1 cellular context compared by ENCODE assay signal in the genomic region with DNA sequence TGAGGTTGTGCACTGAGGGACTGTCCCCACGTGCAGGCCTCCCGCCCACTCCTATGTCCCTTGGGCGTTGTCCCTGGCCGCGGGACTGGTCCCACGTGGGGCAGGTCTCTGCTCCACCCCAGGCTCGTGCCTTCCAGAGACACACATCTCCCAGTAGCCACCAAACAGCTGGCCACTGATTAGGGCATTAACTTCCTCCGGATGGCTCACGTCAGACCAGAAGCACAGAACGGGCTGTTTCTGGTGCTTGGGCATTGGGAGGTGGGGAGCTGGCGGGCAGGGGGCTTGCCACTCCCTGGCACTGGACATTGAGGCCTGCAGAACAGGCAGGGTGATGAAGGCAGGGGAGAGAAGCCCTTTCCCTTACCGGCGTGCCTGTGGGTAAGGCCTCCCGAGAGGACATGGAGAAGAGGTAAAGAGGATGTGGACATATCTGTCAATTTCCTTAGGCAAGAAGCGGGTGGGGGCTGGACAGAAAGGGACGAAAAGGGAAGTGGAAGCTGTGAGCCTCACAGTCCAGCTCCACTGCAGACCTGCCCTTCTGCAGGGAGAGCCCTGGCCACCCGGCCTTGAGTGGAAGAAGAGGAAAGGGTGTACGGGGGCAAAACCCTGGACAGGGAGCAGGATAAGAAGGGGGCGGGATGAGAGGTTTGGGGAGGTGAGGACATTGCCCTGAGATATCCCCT.
TF ChIP-seq lines count a peak whose summit lies in the region.

No MANE protein-coding gene starts in this region.

TF ChIP-seq in GM23338, 12 proteins besides CTCF, POLR2A, EP300 and RAD21 (continued from another document):
- TF ChIP-seq JUNB (IDR thresholded peaks at IDR 0.05; ENCODE audit: unreplicated experiment) (no peak), POLR2AphosphoS5 (IDR thresholded peaks at IDR 0.05; ENCODE audit: low read depth) (no peak)
- TF ChIP-seq, protein P1, sequence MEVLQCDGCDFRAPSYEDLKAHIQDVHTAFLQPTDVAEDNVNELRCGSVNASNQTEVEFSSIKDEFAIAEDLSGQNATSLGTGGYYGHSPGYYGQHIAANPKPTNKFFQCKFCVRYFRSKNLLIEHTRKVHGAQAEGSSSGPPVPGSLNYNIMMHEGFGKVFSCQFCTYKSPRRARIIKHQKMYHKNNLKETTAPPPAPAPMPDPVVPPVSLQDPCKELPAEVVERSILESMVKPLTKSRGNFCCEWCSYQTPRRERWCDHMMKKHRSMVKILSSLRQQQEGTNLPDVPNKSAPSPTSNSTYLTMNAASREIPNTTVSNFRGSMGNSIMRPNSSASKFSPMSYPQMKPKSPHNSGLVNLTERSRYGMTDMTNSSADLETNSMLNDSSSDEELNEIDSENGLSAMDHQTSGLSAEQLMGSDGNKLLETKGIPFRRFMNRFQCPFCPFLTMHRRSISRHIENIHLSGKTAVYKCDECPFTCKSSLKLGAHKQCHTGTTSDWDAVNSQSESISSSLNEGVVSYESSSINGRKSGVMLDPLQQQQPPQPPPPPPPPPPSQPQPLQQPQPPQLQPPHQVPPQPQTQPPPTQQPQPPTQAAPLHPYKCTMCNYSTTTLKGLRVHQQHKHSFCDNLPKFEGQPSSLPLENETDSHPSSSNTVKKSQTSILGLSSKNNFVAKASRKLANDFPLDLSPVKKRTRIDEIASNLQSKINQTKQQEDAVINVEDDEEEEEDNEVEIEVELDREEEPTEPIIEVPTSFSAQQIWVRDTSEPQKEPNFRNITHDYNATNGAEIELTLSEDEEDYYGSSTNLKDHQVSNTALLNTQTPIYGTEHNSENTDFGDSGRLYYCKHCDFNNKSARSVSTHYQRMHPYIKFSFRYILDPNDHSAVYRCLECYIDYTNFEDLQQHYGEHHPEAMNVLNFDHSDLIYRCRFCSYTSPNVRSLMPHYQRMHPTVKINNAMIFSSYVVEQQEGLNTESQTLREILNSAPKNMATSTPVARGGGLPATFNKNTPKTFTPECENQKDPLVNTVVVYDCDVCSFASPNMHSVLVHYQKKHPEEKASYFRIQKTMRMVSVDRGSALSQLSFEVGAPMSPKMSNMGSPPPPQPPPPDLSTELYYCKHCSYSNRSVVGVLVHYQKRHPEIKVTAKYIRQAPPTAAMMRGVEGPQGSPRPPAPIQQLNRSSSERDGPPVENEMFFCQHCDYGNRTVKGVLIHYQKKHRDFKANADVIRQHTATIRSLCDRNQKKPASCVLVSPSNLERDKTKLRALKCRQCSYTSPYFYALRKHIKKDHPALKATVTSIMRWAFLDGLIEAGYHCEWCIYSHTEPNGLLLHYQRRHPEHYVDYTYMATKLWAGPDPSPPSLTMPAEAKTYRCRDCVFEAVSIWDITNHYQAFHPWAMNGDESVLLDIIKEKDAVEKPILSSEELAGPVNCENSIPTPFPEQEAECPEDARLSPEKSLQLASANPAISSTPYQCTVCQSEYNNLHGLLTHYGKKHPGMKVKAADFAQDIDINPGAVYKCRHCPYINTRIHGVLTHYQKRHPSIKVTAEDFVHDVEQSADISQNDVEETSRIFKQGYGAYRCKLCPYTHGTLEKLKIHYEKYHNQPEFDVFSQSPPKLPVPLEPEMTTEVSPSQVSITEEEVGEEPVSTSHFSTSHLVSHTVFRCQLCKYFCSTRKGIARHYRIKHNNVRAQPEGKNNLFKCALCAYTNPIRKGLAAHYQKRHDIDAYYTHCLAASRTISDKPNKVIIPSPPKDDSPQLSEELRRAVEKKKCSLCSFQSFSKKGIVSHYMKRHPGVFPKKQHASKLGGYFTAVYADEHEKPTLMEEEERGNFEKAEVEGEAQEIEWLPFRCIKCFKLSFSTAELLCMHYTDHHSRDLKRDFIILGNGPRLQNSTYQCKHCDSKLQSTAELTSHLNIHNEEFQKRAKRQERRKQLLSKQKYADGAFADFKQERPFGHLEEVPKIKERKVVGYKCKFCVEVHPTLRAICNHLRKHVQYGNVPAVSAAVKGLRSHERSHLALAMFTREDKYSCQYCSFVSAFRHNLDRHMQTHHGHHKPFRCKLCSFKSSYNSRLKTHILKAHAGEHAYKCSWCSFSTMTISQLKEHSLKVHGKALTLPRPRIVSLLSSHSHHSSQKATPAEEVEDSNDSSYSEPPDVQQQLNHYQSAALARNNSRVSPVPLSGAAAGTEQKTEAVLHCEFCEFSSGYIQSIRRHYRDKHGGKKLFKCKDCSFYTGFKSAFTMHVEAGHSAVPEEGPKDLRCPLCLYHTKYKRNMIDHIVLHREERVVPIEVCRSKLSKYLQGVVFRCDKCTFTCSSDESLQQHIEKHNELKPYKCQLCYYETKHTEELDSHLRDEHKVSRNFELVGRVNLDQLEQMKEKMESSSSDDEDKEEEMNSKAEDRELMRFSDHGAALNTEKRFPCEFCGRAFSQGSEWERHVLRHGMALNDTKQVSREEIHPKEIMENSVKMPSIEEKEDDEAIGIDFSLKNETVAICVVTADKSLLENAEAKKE (CRISPR knock-in tag; IDR thresholded peaks at IDR 0.05) = no peak
